ENCODE assay signal across 13 cellular contexts in the genomic region with DNA sequence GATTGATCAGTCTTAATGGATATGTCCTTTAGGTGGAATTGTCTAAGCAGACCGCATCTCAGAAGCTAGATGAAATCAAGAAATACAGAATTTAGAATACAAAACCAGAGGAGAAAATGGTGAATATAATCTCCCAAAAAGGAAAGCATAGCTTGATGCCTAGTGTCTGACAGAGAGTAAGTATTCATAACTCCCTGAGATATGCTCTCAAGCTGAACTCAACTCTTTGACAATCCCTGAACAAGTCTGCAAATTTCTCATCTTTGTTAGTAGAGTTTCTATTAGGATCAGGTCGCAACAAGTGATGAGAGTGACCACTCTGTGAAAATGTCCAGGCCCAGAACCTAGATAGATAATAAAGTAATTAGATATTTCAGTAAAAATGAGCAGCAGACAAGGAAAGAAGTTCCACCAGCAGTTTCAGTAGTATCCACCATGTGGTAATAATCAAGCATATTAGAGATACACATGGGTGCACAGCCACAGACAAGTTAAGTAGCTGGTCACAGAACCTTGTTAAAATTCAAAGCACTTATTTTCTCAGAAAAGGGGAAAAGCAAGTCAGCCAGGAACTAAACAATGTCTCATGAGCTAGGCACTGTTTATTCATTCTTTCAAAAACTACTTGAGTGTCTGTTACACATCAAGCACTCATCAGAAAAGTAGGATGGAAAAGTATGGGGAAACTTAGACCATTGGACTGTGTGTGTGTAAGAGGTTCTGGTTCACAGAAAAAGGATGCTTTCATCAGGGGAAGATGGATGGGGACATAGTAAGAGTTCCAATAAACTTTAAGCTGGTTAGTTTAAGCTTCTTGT.
"Had no signal": no experiment of that assay in that cellular context is flagged by ENCODE, and none has a peak within 500 bp of the region (broad histone marks: within the 10 kb centered on the region; RNA-seq: fewer than 3 reads in every experiment).

No MANE protein-coding gene starts in this region.

- ATAC-seq: activated T-cell treated with anti-CD3 and anti-CD28 coated beads, Interleukin-2, amount 50 U/mL, for 72 hours; body of pancreas; left lung; naive thymus-derived CD8-positive, alpha-beta T cell; stimulated activated memory B cell treated with anti-CD40 and anti-IgM and Interleukin-4, amounts not matched to agents 10 μg/mL and 1 μg/mL and 100 μg/mL, for 72 hours had no signal

- H2AFZ ChIP-seq: hepatocyte, parathyroid adenoma had no signal

- H3K4me1 ChIP-seq: body of pancreas, left lung, parathyroid adenoma had no signal

- H3K4me3 ChIP-seq: body of pancreas, hepatocyte, left lung had no signal

- DNase-seq: activated CD4-positive, alpha-beta T cell treated with anti-CD3 and anti-CD28 coated beads, Interleukin-2, amount 10 ng/mL, durations not matched to agents 7 days and 5 days; activated CD8-positive, alpha-beta memory T cell treated with anti-CD3 and anti-CD28 coated beads, Interleukin-2, amount 50 U/mL, for 48 hours; activated gamma-delta T cell; activated T-cell treated with anti-CD3 and anti-CD28 coated beads, Interleukin-2, amount 50 U/mL, for 72 hours; amygdala; body of pancreas; caudate nucleus; left lung; naive thymus-derived CD8-positive, alpha-beta T cell; stimulated activated CD4-positive, alpha-beta T cell treated with anti-CD3 and anti-CD28 coated beads, Interleukin-2, amount 100 ng/mL, for 48 hours had no signal

- H3K9ac ChIP-seq: parathyroid adenoma had no signal

- H3K27me3 ChIP-seq: body of pancreas, hepatocyte, left lung had no signal

- H3K79me2 ChIP-seq: hepatocyte, parathyroid adenoma had no signal

- H3K9me3 ChIP-seq: body of pancreas, left lung had no signal

- H3K27ac ChIP-seq: body of pancreas, hepatocyte, left lung, parathyroid adenoma had no signal

- H3K36me3 ChIP-seq: left lung had no signal

- H3K4me2 ChIP-seq: hepatocyte had no signal
